In the genomic region with DNA sequence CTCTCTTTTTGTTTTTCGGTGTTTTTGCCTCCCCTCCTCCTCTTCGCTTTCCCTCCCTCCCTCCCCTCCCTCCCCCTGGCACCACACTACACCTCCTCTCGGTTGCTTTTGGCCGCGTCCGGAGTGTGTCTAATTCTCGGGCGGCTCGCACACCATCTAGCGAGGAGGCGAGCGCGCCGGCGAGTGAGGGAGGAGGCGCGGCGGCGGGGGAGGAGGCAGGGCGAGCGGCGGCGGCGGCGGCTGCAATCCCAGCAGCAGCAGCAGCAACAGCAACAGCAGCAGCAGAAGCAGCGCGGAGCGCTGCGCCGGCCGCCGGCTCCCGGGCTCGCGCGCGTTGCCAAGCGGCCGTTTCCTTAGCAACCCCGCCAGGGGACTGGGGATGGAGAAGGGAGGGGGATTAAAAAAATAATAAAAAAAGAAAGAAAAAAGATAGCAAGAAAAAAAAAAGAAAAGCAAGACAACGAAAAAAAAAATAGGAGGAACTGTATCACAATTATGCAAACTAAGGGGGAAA, we compare ENCODE assay signal across 8 cellular contexts. TPM values are rescaled to one million over a fixed set of nuclear protein-coding genes. Genes with fewer than 3 reads are reported as not detected.
DNase-seq lines count a peak whose midpoint lies in the region; ATAC-seq lines count a peak whose summit lies in the region.

No MANE protein-coding gene starts in this region.

- peaks cover 2% of the 10 kb centered on the region for H3K4me1 ChIP-seq in mesenchymal stem cell (ENCODE audit: control insufficient read depth, insufficient read depth, low read depth, low read length)

- ATAC-seq in GM19372 (IDR thresholded peaks at IDR 0.05; ENCODE audit: low read depth, unreplicated experiment) (peak; percentile 75), HG03439 (IDR thresholded peaks at IDR 0.05; ENCODE audit: unreplicated experiment) (peak; percentile 87)

- H3K18ac ChIP-seq in mesenchymal stem cell (ENCODE audit: low read depth in 1 of 2, low read length in 2 of 2): no peak overlapping the region

- H2AFZ ChIP-seq in mesenchymal stem cell (ENCODE audit: low read depth, low read length): no peak overlapping the region

- peak in 13 of 14 donors; percentile 38 to 86 (median 77) for DNase-seq in C1 segment of cervical spinal cord (lab: John Stamatoyannopoulos, UW)
- DNase-seq in NCI-H446 treated with DMSO at 0.1 percent for 48 hours (lab: John Stamatoyannopoulos, UW): peak; percentile 93
- peak; percentile 20 to 41 for DNase-seq in activated CD8-positive, alpha-beta memory T cell treated with anti-CD3 and anti-CD28 coated beads for 1 hour (ENCODE audit: extremely low read depth in 1 of 2, low read depth in 1 of 2)
- peak; percentile 28 for DNase-seq in epidermal melanocyte (ENCODE audit: insufficient read length, low spot score)
- peak; percentile 93 for DNase-seq in mesenchymal stem cell
- peak; percentile 48 to 62 for DNase-seq in stimulated activated CD8-positive, alpha-beta memory T cell treated with anti-CD3 and anti-CD28 coated beads, Interleukin-2, amount 100 ng/mL, for 48 hours (ENCODE audit: low read depth in 2 of 2)

- no peak overlapping the region for H4K8ac ChIP-seq in mesenchymal stem cell (ENCODE audit: low read length)

- H3K9me3 ChIP-seq in mesenchymal stem cell (ENCODE audit: control insufficient read depth, low read length): no peaks in the 10 kb centered on the region

- H3K4me2 ChIP-seq in mesenchymal stem cell (ENCODE audit: low read length, poor library complexity, severe bottlenecking): peak overlapping the region; percentile 84

- no peak overlapping the region for H2BK12ac ChIP-seq in mesenchymal stem cell (ENCODE audit: low read length in 2 of 2)

- no peak overlapping the region for H2BK120ac ChIP-seq in mesenchymal stem cell (ENCODE audit: low read depth, low read length)

- H3K14ac ChIP-seq in mesenchymal stem cell (ENCODE audit: low read length in 2 of 2): no peak overlapping the region

- no peak overlapping the region for H4K91ac ChIP-seq in mesenchymal stem cell (ENCODE audit: low read length)

- H3K4ac ChIP-seq in mesenchymal stem cell (ENCODE audit: low read depth in 1 of 2, low read length in 2 of 2): no peak overlapping the region

- no peak overlapping the region for H2BK15ac ChIP-seq in mesenchymal stem cell (ENCODE audit: low read depth, poor library complexity, severe bottlenecking)

- no peaks in the 10 kb centered on the region for H3K79me1 ChIP-seq in mesenchymal stem cell (replicated peaks; ENCODE audit: low read length, poor library complexity, severe bottlenecking)

- H3K9ac ChIP-seq in mesenchymal stem cell (ENCODE audit: low read length): peak overlapping the region; percentile 99

- no peak overlapping the region for H3K23ac ChIP-seq in mesenchymal stem cell (ENCODE audit: low read length in 2 of 2)

- 0% methylated on average over 40 of the region's 41 CpGs for WGBS in mesenchymal stem cell

- H3K27me3 ChIP-seq in mesenchymal stem cell (ENCODE audit: control insufficient read depth in 1 of 2, insufficient read depth in 1 of 2, low read length in 2 of 2): no peaks in the 10 kb centered on the region

- H3K36me3 ChIP-seq in mesenchymal stem cell (ENCODE audit: control insufficient read depth in 1 of 2, insufficient read depth in 2 of 2, low read depth in 1 of 2, low read length in 2 of 2): no peaks in the 10 kb centered on the region

- H2BK5ac ChIP-seq in mesenchymal stem cell (ENCODE audit: low read depth, low read length, poor library complexity, severe bottlenecking): peak overlapping the region; percentile 87

- H3K27ac ChIP-seq in mesenchymal stem cell (ENCODE audit: low read length, poor library complexity, severe bottlenecking): peak overlapping the region; percentile 100

- H2AK5ac ChIP-seq in mesenchymal stem cell (ENCODE audit: low read length, severe bottlenecking): no peak overlapping the region

- peak overlapping the region; percentile 71 to 98 for H3K4me3 ChIP-seq in mesenchymal stem cell (ENCODE audit: insufficient read depth in 1 of 2, low read depth in 1 of 2, low read length in 2 of 2)

RNA-seq across cellular contexts. Expression of gene NEGR1, which starts 0.4 kb away (rescaled TPM):
- 1.4 TPM for polyA plus RNA-seq in mesenchymal stem cell (2013, experiment 1 of 2)
- polyA plus RNA-seq in mesenchymal stem cell (2013, experiment 2 of 2): 1.2 TPM

Comparison
In these comparisons a context has a peak if more than half of its experiments do, and no peak if none do; other contexts are left out.
1. Peak in every context shown above with its lines: DNase-seq, ATAC-seq, H3K4me3 ChIP-seq and H3K27ac ChIP-seq.
2. DNase-seq: peak in every context shown above with its lines; median percentile 93 in NCI-H446 treated with DMSO at 0.1 percent for 48 hours; 93 in mesenchymal stem cell; 77 in C1 segment of cervical spinal cord; 55 in stimulated activated CD8-positive, alpha-beta memory T cell treated with anti-CD3 and anti-CD28 coated beads, Interleukin-2, amount 100 ng/mL, for 48 hours; 30 in activated CD8-positive, alpha-beta memory T cell treated with anti-CD3 and anti-CD28 coated beads for 1 hour; 28 in epidermal melanocyte.